Comparison of ENCODE assay signal across 11 cellular contexts in the genomic region with DNA sequence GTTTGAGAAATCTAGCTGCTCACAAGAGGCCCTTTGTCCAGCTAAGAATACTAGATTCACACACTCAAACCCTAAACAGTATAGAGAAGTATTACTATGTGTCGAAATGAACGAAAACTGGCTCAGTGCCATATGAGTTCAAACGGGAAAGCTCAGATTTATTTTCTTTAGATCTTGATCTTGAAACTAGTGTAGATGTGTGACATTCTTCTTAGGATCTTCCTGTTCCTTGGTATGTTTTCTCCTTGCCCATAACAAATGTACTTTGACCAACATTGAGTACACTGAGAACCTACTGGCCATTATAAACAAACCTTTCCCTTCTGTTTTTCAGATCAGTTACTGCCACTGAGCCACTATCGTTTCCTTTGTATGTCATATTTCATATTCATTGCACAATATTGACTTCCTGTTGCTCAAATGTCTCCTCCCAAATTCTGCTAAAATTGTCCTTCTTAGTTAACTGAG. TPM values are rescaled to one million over a fixed set of nuclear protein-coding genes. Genes with fewer than 3 reads are reported as not detected.
DNase-seq lines count a peak whose midpoint lies in the region; ATAC-seq and TF ChIP-seq lines count a peak whose summit lies in the region.
"Had no signal": no experiment of that assay in that cellular context is flagged by ENCODE, and none has a peak within 500 bp of the region (broad histone marks: within the 10 kb centered on the region; RNA-seq: fewer than 3 reads in every experiment).

No MANE protein-coding gene starts in this region.

- no peak overlapping the region for H3K4me2 ChIP-seq in IMR-90 (ENCODE audit: low read depth, low read length)
- H3K4me2 ChIP-seq in MM.1S (ENCODE audit: low read depth, low read length) = no peak overlapping the region

- no peak overlapping the region for H3K56ac ChIP-seq in IMR-90 (ENCODE audit: extremely low read depth, insufficient read depth, low read length)

- in situ Hi-C loops in IMR-90 (cut with MboI; ENCODE audit: low sequenced_read_pairs) (no loop called here), SK-MEL-5 (cut with HindIII; ENCODE audit: low pct_unique_long_range_greater_than_20kb, low sequenced_read_pairs) (no loop called here)

- H3K27ac ChIP-seq in IMR-90 (ENCODE audit: insufficient read depth, low read length) (no peak overlapping the region), left ventricle myocardium inferior (replicated peaks) (peak overlapping the region; percentile 56), skeletal muscle tissue (ENCODE audit: low read depth, low read length) (peak overlapping the region; percentile 65), MM.1S (ENCODE audit: low read length) (no peak overlapping the region)

- H3K23ac ChIP-seq in IMR-90 (ENCODE audit: low read depth, low read length) = no peak overlapping the region

- WGBS in IMR-90 (ENCODE audit: extremely low coverage in 2 of 2, insufficient read length in 1 of 2), 2 experiments = no CpG with 5 or more reads among the region's 4 CpGs

- TF ChIP-seq CTCF in IMR-90 (conservative IDR thresholded peaks at IDR 0.05; ENCODE audit: low read depth, low read length) = no peak
- no peak for TF ChIP-seq CTCF in left ventricle myocardium inferior (IDR thresholded peaks at IDR 0.05; ENCODE audit: borderline replicate concordance)
- TF ChIP-seq CTCF in MM.1S (IDR thresholded peaks at IDR 0.05; ENCODE audit: low read length) = no peak

- no peak overlapping the region for H4K5ac ChIP-seq in IMR-90 (ENCODE audit: low read depth, low read length)

- H3K27me3 ChIP-seq in IMR-90 (ENCODE audit: control insufficient read depth, insufficient read depth, low read length) (no peaks in the 10 kb centered on the region), left ventricle myocardium inferior (ENCODE audit: low read depth) (no peaks in the 10 kb centered on the region), skeletal muscle tissue (ENCODE audit: control insufficient read depth in 3 of 3, insufficient read depth in 3 of 3, low read length in 3 of 3) (no peaks in the 10 kb centered on the region), MM.1S (replicated peaks; ENCODE audit: insufficient read depth, low read length) (no peaks in the 10 kb centered on the region)

- TF ChIP-seq RAD21 in IMR-90 (IDR thresholded peaks at IDR 0.05; ENCODE audit: low read length) = no peak

- intact Hi-C loops in IMR-90 (cut with micrococcal nuclease) (no loop called here), left ventricle myocardium inferior (cut with micrococcal nuclease) (no loop called here)

- H3F3A ChIP-seq in MM.1S (ENCODE audit: insufficient read depth, low read length) = no peaks in the 10 kb centered on the region

- no peak overlapping the region for H3K9ac ChIP-seq in IMR-90 (ENCODE audit: low read depth, low read length)
- H3K9ac ChIP-seq in skeletal muscle tissue (ENCODE audit: low read depth in 1 of 3, low read length in 3 of 3) = peak overlapping the region in 2 of 3 donors; percentile 3 to 42
- no peak overlapping the region for H3K9ac ChIP-seq in MM.1S (ENCODE audit: low read length)

- H3K18ac ChIP-seq in IMR-90 (ENCODE audit: low read depth, low read length) = no peak overlapping the region

- H2AFZ ChIP-seq in IMR-90 (replicated peaks; ENCODE audit: low read length, poor library complexity) = no peak overlapping the region
- H2AFZ ChIP-seq in MM.1S (ENCODE audit: low read length) = no peak overlapping the region

- BruUV-seq in IMR-90 (replicated peaks; lab: Mats Ljungman, UMichigan) = no TSS peak

- DNase-seq in IMR-90 = no peak
- DNase-seq in SK-MEL-5 (ENCODE audit: low read depth, low spot score) = peak; percentile 93
- no peak for DNase-seq in left ventricle myocardium inferior
- DNase-seq in NCI-H1105 treated with DMSO at 0.1 percent for 48 hours (lab: John Stamatoyannopoulos, UW) = no peak
- DNase-seq in activated CD8-positive, alpha-beta memory T cell treated with anti-CD3 and anti-CD28 coated beads, Interleukin-2, amount 50 U/mL, for 4 hours = no peak
- no peak for DNase-seq in MM.1S
- DNase-seq: hippocampal formation had no signal

- no peaks in the 10 kb centered on the region for H3K9me1 ChIP-seq in IMR-90 (ENCODE audit: insufficient read depth, low read length)

- H3K4me1 ChIP-seq in IMR-90 (ENCODE audit: control insufficient read depth, insufficient read depth, low read length) = no peaks in the 10 kb centered on the region
- H3K4me1 ChIP-seq in left ventricle myocardium inferior = peaks cover 6% of the 10 kb centered on the region
- H3K4me1 ChIP-seq in skeletal muscle tissue (ENCODE audit: control insufficient read depth in 3 of 3, insufficient read depth in 3 of 3, low read length in 3 of 3) = peaks cover 59 to 84% (median 72%) of the 10 kb centered on the region in 3 donors
- no peaks in the 10 kb centered on the region for H3K4me1 ChIP-seq in MM.1S (ENCODE audit: low read length)

- H4K20me1 ChIP-seq in IMR-90 (ENCODE audit: insufficient read depth, low read length) (no peaks in the 10 kb centered on the region), MM.1S (ENCODE audit: insufficient read depth, low read length) (no peaks in the 10 kb centered on the region)

- ATAC-seq in IMR-90 (ENCODE audit: low read depth) = no peak
- ATAC-seq in GM21367 (IDR thresholded peaks at IDR 0.05; ENCODE audit: unreplicated experiment) = no peak

- no peak overlapping the region for H2AK9ac ChIP-seq in IMR-90 (replicated peaks; ENCODE audit: low read depth, low read length, poor library complexity)

- CTCF ChIA-PET in IMR-90 (lab: Yijun Ruan, JAX) = no interaction called here

- dilution Hi-C loops in IMR-90 (cut with HindIII; ENCODE audit: low sequenced_read_pairs, unreplicated experiment) = no loop called here

- no peak overlapping the region for H3K4ac ChIP-seq in IMR-90 (ENCODE audit: low read depth, low read length)

- POLR2A ChIA-PET in IMR-90 (lab: Charles Lee; ENCODE audit: unreplicated experiment) = no interaction called here

- H3K14ac ChIP-seq in IMR-90 (replicated peaks; ENCODE audit: low read depth, low read length) = no peak overlapping the region

- no peak overlapping the region for H2BK15ac ChIP-seq in IMR-90 (ENCODE audit: low read depth, low read length)

- no peaks in the 10 kb centered on the region for H3K9me2 ChIP-seq in MM.1S (replicated peaks; ENCODE audit: insufficient read depth, low read length)

- no peak overlapping the region for H4K8ac ChIP-seq in IMR-90 (ENCODE audit: low read depth in 2 of 2, low read length in 2 of 2)

- no peak overlapping the region for H4K91ac ChIP-seq in IMR-90 (ENCODE audit: insufficient read depth, low read depth, low read length)

- no peak overlapping the region for H3K4me3 ChIP-seq in IMR-90 (ENCODE audit: insufficient read depth, low read depth, low read length)
- H3K4me3 ChIP-seq in left ventricle myocardium inferior = no peak overlapping the region
- H3K4me3 ChIP-seq in skeletal muscle tissue (ENCODE audit: low read length in 3 of 3) = no peak overlapping the region
- no peak overlapping the region for H3K4me3 ChIP-seq in MM.1S (ENCODE audit: low read length)

- H2BK20ac ChIP-seq in IMR-90 (ENCODE audit: low read depth, low read length) = no peak overlapping the region

- H2BK5ac ChIP-seq in IMR-90 (ENCODE audit: low read depth, low read length, poor library complexity, severe bottlenecking) = no peak overlapping the region

- H3K36me3 ChIP-seq in IMR-90 (ENCODE audit: control insufficient read depth, insufficient read depth, low read length) (no peaks in the 10 kb centered on the region), left ventricle myocardium inferior (no peaks in the 10 kb centered on the region), skeletal muscle tissue (ENCODE audit: control insufficient read depth in 3 of 3, insufficient read depth in 3 of 3, low read length in 3 of 3) (peaks cover 13 to 53% (median 18%) of the 10 kb centered on the region in 3 donors), MM.1S (replicated peaks; ENCODE audit: insufficient read depth, low read length) (no peaks in the 10 kb centered on the region)

- no peaks in the 10 kb centered on the region for H3K79me1 ChIP-seq in IMR-90 (ENCODE audit: low read depth in 1 of 2, low read length in 2 of 2)

- H3K79me2 ChIP-seq in MM.1S (ENCODE audit: low read length) = no peaks in the 10 kb centered on the region

- H2BK120ac ChIP-seq in IMR-90 (ENCODE audit: low read depth, low read length) = no peak overlapping the region

- no peak overlapping the region for H2AK5ac ChIP-seq in IMR-90 (ENCODE audit: low read depth, low read length)

- H3K9me3 ChIP-seq in IMR-90 (ENCODE audit: control insufficient read depth, insufficient read depth, low read length) (no peaks in the 10 kb centered on the region), left ventricle myocardium inferior (replicated peaks) (no peaks in the 10 kb centered on the region), skeletal muscle tissue (ENCODE audit: control insufficient read depth in 3 of 3, low read length in 3 of 3) (no peaks in the 10 kb centered on the region), MM.1S (replicated peaks; ENCODE audit: insufficient read depth, low read length) (no peaks in the 10 kb centered on the region)

- no peak for TF ChIP-seq POLR2A in IMR-90 (IDR thresholded peaks at IDR 0.05; ENCODE audit: low read depth, low read length)

TF ChIP-seq in IMR-90, 13 proteins besides CTCF, POLR2A, EP300 and RAD21:
- TF ChIP-seq BHLHE40 (IDR thresholded peaks at IDR 0.05; ENCODE audit: low read depth, low read length) (no peak), FOS (IDR thresholded peaks at IDR 0.05; ENCODE audit: low read depth, low read length) (no peak), CHD1 (IDR thresholded peaks at IDR 0.05; ENCODE audit: low read depth, low read length) (no peak), CEBPB (IDR thresholded peaks at IDR 0.05; ENCODE audit: low read depth, low read length) (peak; percentile 53; the same call in 1 of the 2 replicates), NFE2L2 (IDR thresholded peaks at IDR 0.05; ENCODE audit: low read depth, low read length) (no peak)
TF ChIP-seq in IMR-90: peak in this region for 1.

RNA-seq across cellular contexts. Expression of gene MYBPC1, which starts 21.3 kb away (rescaled TPM):
- total RNA-seq in IMR-90 (2012; rRNA removed) (not detected in 2 replicates), left ventricle myocardium inferior (7.3 TPM), skeletal muscle tissue (2,201 TPM)
- polyA plus RNA-seq in IMR-90 (2012; rRNA removed) = not detected in 2 replicates
- polyA plus RNA-seq in IMR-90 (2012; cell fraction: cytosol; rRNA removed) = not detected in 2 replicates
- not detected in 2 replicates for polyA plus RNA-seq in IMR-90 (2012; cell fraction: nucleus; rRNA removed; ENCODE audit: low replicate concordance)
- total RNA-seq in SK-MEL-5 (2014; rRNA removed; shearing (Covaris generic)) = not detected in 2 replicates
- 0.15 TPM in 1 of 2 replicates, not detected in the other for polyA plus RNA-seq in SK-MEL-5 (2015; cell fraction: cytosol; rRNA removed)
- 0.94 TPM in 1 of 2 replicates, not detected in the other for polyA plus RNA-seq in SK-MEL-5 (2015; cell fraction: nucleus; rRNA removed)
- total RNA-seq: activated naive CD4-positive, alpha-beta T cell treated with anti-CD3 and anti-CD28 coated beads, Interleukin-2, amount 50 U/mL, for 72 hours; renal cortical epithelial cell had no signal

Comparison
In these comparisons a context has a peak if more than half of its experiments do, and no peak if none do; other contexts are left out.
1. H3K27ac ChIP-seq: peak in left ventricle myocardium inferior (single experiment) and skeletal muscle tissue (single experiment); none in IMR-90 (single experiment) and MM.1S (single experiment).
2. H3K9ac ChIP-seq: peak in skeletal muscle tissue (2 of 3); none in IMR-90 (single experiment) and MM.1S (single experiment).
3. RNA of gene MYBPC1, which starts 21.3 kb away (total RNA-seq): 2,201 TPM in skeletal muscle tissue (single experiment); 7.3 TPM in left ventricle myocardium inferior (single experiment), not detected in IMR-90 and not detected in SK-MEL-5; every median in the first group is over 100 times any median in the second.